ENCODE assay signal across 18 cellular contexts in the genomic region with DNA sequence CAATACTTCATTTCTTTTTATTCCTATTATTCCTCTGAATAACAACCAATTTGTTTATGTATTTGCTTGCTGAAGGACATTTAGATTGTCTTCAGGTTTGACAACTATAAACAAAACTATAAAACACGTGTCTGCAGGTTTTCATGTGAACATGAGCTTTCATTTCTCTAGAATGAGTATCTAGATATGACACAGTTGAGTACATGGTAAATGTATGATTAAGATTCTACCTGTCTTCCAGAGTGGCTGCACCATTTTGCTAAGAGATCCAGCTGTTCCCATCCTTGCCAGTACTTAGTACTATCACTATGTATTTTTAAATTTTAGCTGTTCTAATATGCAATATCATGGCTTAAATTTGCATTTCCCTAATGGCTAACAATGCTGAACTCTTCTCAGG. TPM values are rescaled to one million over a fixed set of nuclear protein-coding genes. Genes with fewer than 3 reads are reported as not detected.
A peak's percentile ranks its signal among the peaks of the same experiment; 100 is the strongest.
DNase-seq lines count a peak whose midpoint lies in the region; ATAC-seq, FAIRE-seq and TF ChIP-seq lines count a peak whose summit lies in the region.
"Had no signal": no experiment of that assay in that cellular context is flagged by ENCODE, and none has a peak within 500 bp of the region (broad histone marks: within the 10 kb centered on the region; RNA-seq: fewer than 3 reads in every experiment).

No MANE protein-coding gene starts in this region.

- H3K36me3 Mint-ChIP-seq in activated CD4-positive, alpha-beta T cell treated with anti-CD3 and anti-CD28 coated beads for 36 hours (ENCODE audit: low read depth) = peaks cover 37% of the 10 kb centered on the region
- H3K36me3 Mint-ChIP-seq in activated CD4-positive, alpha-beta T cell treated with anti-CD3 and anti-CD28 coated beads, Interleukin-2, amount 10 ng/mL, durations not matched to agents 24 days and 14 days (ENCODE audit: low read depth) = peaks cover 27% of the 10 kb centered on the region
- H3K36me3 Mint-ChIP-seq in CD4-positive, alpha-beta T cell (ENCODE audit: low read depth) = peaks cover 47% of the 10 kb centered on the region
- peaks cover 7% of the 10 kb centered on the region for H3K36me3 Mint-ChIP-seq in central memory CD8-positive, alpha-beta T cell (ENCODE audit: insufficient read depth)

- no peak overlapping the region for H3K27ac ChIP-seq in CD4-positive, alpha-beta T cell (ENCODE audit: low read depth, low read length)
- H3K27ac ChIP-seq: GM23248 had no signal

- H3K9me3 ChIP-seq in CD4-positive, alpha-beta T cell (ENCODE audit: control insufficient read depth, low read length) = no peaks in the 10 kb centered on the region

- no peaks in the 10 kb centered on the region for H3K27me3 ChIP-seq in CD4-positive, alpha-beta T cell (ENCODE audit: control insufficient read depth, insufficient read depth, low read length)

- no peak overlapping the region for H3K27ac Mint-ChIP-seq in activated CD4-positive, alpha-beta T cell treated with anti-CD3 and anti-CD28 coated beads for 36 hours
- no peak overlapping the region for H3K27ac Mint-ChIP-seq in activated CD4-positive, alpha-beta T cell treated with anti-CD3 and anti-CD28 coated beads, Interleukin-2, amount 10 ng/mL, durations not matched to agents 24 days and 14 days
- H3K27ac Mint-ChIP-seq in CD4-positive, alpha-beta T cell = peak overlapping the region; percentile 2
- H3K27ac Mint-ChIP-seq in central memory CD8-positive, alpha-beta T cell (ENCODE audit: low read depth) = peak overlapping the region; percentile 25
- H3K27ac Mint-ChIP-seq: B cell had no signal

- intact Hi-C loops in activated CD4-positive, alpha-beta T cell treated with anti-CD3 and anti-CD28 coated beads for 36 hours (cut with DNase I, micrococcal nuclease) = no loop called here
- intact Hi-C loops in activated CD4-positive, alpha-beta T cell treated with anti-CD3 and anti-CD28 coated beads, Interleukin-2, amount 10 ng/mL, durations not matched to agents 24 days and 14 days (cut with micrococcal nuclease) = no loop called here
- intact Hi-C loops in CD4-positive, alpha-beta T cell (cut with DNase I, micrococcal nuclease) = no loop called here
- intact Hi-C loops in posterior vena cava (cut with DNase I) = loop anchor here in 1 of 2 donors (10.0 kb wide), 3 partner anchors 118 to 258 kb away; no protein-coding TSS in a partner anchor

- H3K27me3 Mint-ChIP-seq in activated CD4-positive, alpha-beta T cell treated with anti-CD3 and anti-CD28 coated beads for 36 hours = no peaks in the 10 kb centered on the region
- no peaks in the 10 kb centered on the region for H3K27me3 Mint-ChIP-seq in activated CD4-positive, alpha-beta T cell treated with anti-CD3 and anti-CD28 coated beads, Interleukin-2, amount 10 ng/mL, durations not matched to agents 24 days and 14 days
- H3K27me3 Mint-ChIP-seq in CD4-positive, alpha-beta T cell = no peaks in the 10 kb centered on the region
- H3K27me3 Mint-ChIP-seq in central memory CD8-positive, alpha-beta T cell = no peaks in the 10 kb centered on the region
- H3K27me3 Mint-ChIP-seq: B cell; CD4-positive, alpha-beta memory T cell had no signal

- POLR2A ChIA-PET in activated CD4-positive, alpha-beta T cell treated with anti-CD3 and anti-CD28 coated beads for 36 hours (lab: Charles Lee) = interaction anchor here (0.9 kb wide), 2 partner anchors 27 to 207 kb away, joined by 3 read pairs; no protein-coding TSS in a partner anchor
- POLR2A ChIA-PET in CD4-positive, alpha-beta T cell (lab: Charles Lee) = interaction anchor here (5.4 kb wide), 1 partner anchor 10 kb away, joined by 34 read pairs; a partner anchor contains a TSS

- no peak for TF ChIP-seq POLR2A in H54 (IDR thresholded peaks at IDR 0.05; ENCODE audit: low read depth, low read length)

- peak; percentile 82 for FAIRE-seq in H54 (lab: Jason Lieb, UNC)

- DNase-seq in activated CD4-positive, alpha-beta T cell treated with anti-CD3 and anti-CD28 coated beads for 36 hours = no peak
- DNase-seq in activated CD4-positive, alpha-beta T cell treated with anti-CD3 and anti-CD28 coated beads, Interleukin-2, amount 10 ng/mL, durations not matched to agents 24 days and 14 days = no peak
- DNase-seq in CD4-positive, alpha-beta T cell = no peak
- DNase-seq in H54 (ENCODE audit: insufficient read length, low spot score) (no peak), posterior vena cava (ENCODE audit: low spot score) (no peak)
- DNase-seq in central memory CD8-positive, alpha-beta T cell (ENCODE audit: low spot score in 2 of 2) = no peak
- DNase-seq: C1 segment of cervical spinal cord; CD4-positive, alpha-beta memory T cell; DMS79; EL; GDM1; GM23248; H7; IMR-90; KBM-7 had no signal

- no peaks in the 10 kb centered on the region for H3K9me3 Mint-ChIP-seq in activated CD4-positive, alpha-beta T cell treated with anti-CD3 and anti-CD28 coated beads for 36 hours (ENCODE audit: low read depth)
- H3K9me3 Mint-ChIP-seq in activated CD4-positive, alpha-beta T cell treated with anti-CD3 and anti-CD28 coated beads, Interleukin-2, amount 10 ng/mL, durations not matched to agents 24 days and 14 days = no peaks in the 10 kb centered on the region
- H3K9me3 Mint-ChIP-seq in CD4-positive, alpha-beta T cell = no peaks in the 10 kb centered on the region
- peaks cover 6% of the 10 kb centered on the region for H3K9me3 Mint-ChIP-seq in central memory CD8-positive, alpha-beta T cell

- TF ChIP-seq CTCF in CD4-positive, alpha-beta T cell (IDR thresholded peaks at IDR 0.05) = no peak

- H3K4me1 Mint-ChIP-seq in activated CD4-positive, alpha-beta T cell treated with anti-CD3 and anti-CD28 coated beads for 36 hours = peaks cover 52% of the 10 kb centered on the region
- H3K4me1 Mint-ChIP-seq in activated CD4-positive, alpha-beta T cell treated with anti-CD3 and anti-CD28 coated beads, Interleukin-2, amount 10 ng/mL, durations not matched to agents 24 days and 14 days = peaks cover 35% of the 10 kb centered on the region
- H3K4me1 Mint-ChIP-seq in CD4-positive, alpha-beta T cell (ENCODE audit: low read depth) = peaks cover 64% of the 10 kb centered on the region
- H3K4me1 Mint-ChIP-seq in central memory CD8-positive, alpha-beta T cell = peaks cover 45% of the 10 kb centered on the region

- H3K4me3 Mint-ChIP-seq in activated CD4-positive, alpha-beta T cell treated with anti-CD3 and anti-CD28 coated beads for 36 hours = no peak overlapping the region
- H3K4me3 Mint-ChIP-seq in activated CD4-positive, alpha-beta T cell treated with anti-CD3 and anti-CD28 coated beads, Interleukin-2, amount 10 ng/mL, durations not matched to agents 24 days and 14 days = no peak overlapping the region
- H3K4me3 Mint-ChIP-seq in CD4-positive, alpha-beta T cell = no peak overlapping the region
- H3K4me3 Mint-ChIP-seq in central memory CD8-positive, alpha-beta T cell = no peak overlapping the region
- H3K4me3 Mint-ChIP-seq: B cell had no signal

- ATAC-seq in activated CD4-positive, alpha-beta T cell treated with anti-CD3 and anti-CD28 coated beads for 36 hours = peak; percentile 55
- ATAC-seq in CD4-positive, alpha-beta T cell (ENCODE audit: poor library complexity) = no peak
- no peak for ATAC-seq in central memory CD8-positive, alpha-beta T cell (replicated peaks; ENCODE audit: extremely low read depth, poor library complexity, severe bottlenecking)
- ATAC-seq in HG02571 (IDR thresholded peaks at IDR 0.05; ENCODE audit: unreplicated experiment) (no peak), GM18873 (IDR thresholded peaks at IDR 0.05; ENCODE audit: low FRiP score, unreplicated experiment) (no peak)

- CTCF ChIA-PET in activated CD4-positive, alpha-beta T cell treated with anti-CD3 and anti-CD28 coated beads for 36 hours (lab: Charles Lee) = interaction anchor here (0.6 to 5.4 kb wide), 4 partner anchors 10 to 137 kb away, joined by 3 to 75 read pairs (median 4); a partner anchor contains a TSS
- CTCF ChIA-PET in CD4-positive, alpha-beta T cell (lab: Charles Lee) = interaction anchor here (1.0 kb wide), 1 partner anchor 176 kb away, joined by 3 read pairs; no protein-coding TSS in a partner anchor

RNA-seq across cellular contexts. Expression of a gene that starts 10.1 kb away (rescaled TPM):
- total RNA-seq in activated CD4-positive, alpha-beta T cell treated with anti-CD3 and anti-CD28 coated beads for 36 hours = 10 to 100 TPM; 90.6 to 94.8 TPM
- 125 and 128 TPM in 2 replicates for total RNA-seq in activated CD4-positive, alpha-beta T cell treated with anti-CD3 and anti-CD28 coated beads, Interleukin-2, amount 10 ng/mL, durations not matched to agents 24 days and 14 days
- 10 to 100 TPM; 14.5 to 14.6 TPM for total RNA-seq in CD4-positive, alpha-beta T cell
- total RNA-seq in posterior vena cava = 10 to 100 TPM; 42.7 to 50.5 TPM

RNA-seq across cellular contexts. Expression of a gene that starts 30.0 kb away (rescaled TPM):
- 10 to 100 TPM; 70.3 to 87.2 TPM for total RNA-seq in activated CD4-positive, alpha-beta T cell treated with anti-CD3 and anti-CD28 coated beads for 36 hours
- 78.0 and 90.3 TPM in 2 replicates for total RNA-seq in activated CD4-positive, alpha-beta T cell treated with anti-CD3 and anti-CD28 coated beads, Interleukin-2, amount 10 ng/mL, durations not matched to agents 24 days and 14 days
- 10 to 100 TPM; 18.1 to 21.1 TPM for total RNA-seq in CD4-positive, alpha-beta T cell
- total RNA-seq in posterior vena cava = 10 to 100 TPM; 45.0 to 45.8 TPM

Comparison
In these comparisons a context has a peak if more than half of its experiments do, and no peak if none do; other contexts are left out.
1. H3K27ac Mint-ChIP-seq: peak in CD4-positive, alpha-beta T cell (single experiment) and central memory CD8-positive, alpha-beta T cell (single experiment); none in activated CD4-positive, alpha-beta T cell treated with anti-CD3 and anti-CD28 coated beads for 36 hours (single experiment) and activated CD4-positive, alpha-beta T cell treated with anti-CD3 and anti-CD28 coated beads, Interleukin-2, amount 10 ng/mL, durations not matched to agents 24 days and 14 days (single experiment).